In genomic region chr7:97025983-97026704, GRCh38 we compare ENCODE assay signal across 11 cellular contexts. TPM values are rescaled to one million over a fixed set of nuclear protein-coding genes. Genes with fewer than 3 reads are reported as not detected.
DNase-seq lines count a peak whose midpoint lies in the region; ATAC-seq and TF ChIP-seq lines count a peak whose summit lies in the region.
"Had no signal": no experiment of that assay in that cellular context is flagged by ENCODE, and none has a peak within 500 bp of the region (broad histone marks: within the 10 kb centered on the region; RNA-seq: fewer than 3 reads in every experiment).

No MANE protein-coding gene starts in this region.

- peak; percentile 10 for DNase-seq in stimulated activated CD4-positive, alpha-beta T cell treated with anti-CD3 and anti-CD28 coated beads, Interleukin-4, amount 100 ng/mL, for 24 hours
- no peak for DNase-seq in stimulated activated CD4-positive, alpha-beta T cell treated with anti-CD3 and anti-CD28 coated beads, Interleukin-2, amount 100 ng/mL, for 24 hours
- peak; percentile 27 for DNase-seq in central memory CD4-positive, alpha-beta T cell
- DNase-seq in memory B cell (ENCODE audit: low spot score in 2 of 2): no peak
- no peak for DNase-seq in upper lobe of right lung
- DNase-seq in T1000 (lab: John Stamatoyannopoulos, UW): no peak
- DNase-seq: brain microvascular endothelial cell, DMS79 treated with DMSO at 0.1 percent for 48 hours, NCI-H446 treated with DMSO at 0.1 percent for 48 hours had no signal

- peaks cover 62% of the 10 kb centered on the region for H3K27me3 ChIP-seq in upper lobe of right lung

- H3K4me1 Mint-ChIP-seq in memory B cell: peaks cover 19% of the 10 kb centered on the region

- ATAC-seq in memory B cell (ENCODE audit: low read depth): peak; percentile 21
- ATAC-seq in upper lobe of right lung: peak; percentile 20
- no peak for ATAC-seq in HG03469 (IDR thresholded peaks at IDR 0.05; ENCODE audit: unreplicated experiment)
- ATAC-seq in SK-N-SH treated with all-trans-retinoic acid at 6 μM for 48 hours: no peak

- no peak overlapping the region for H3K27ac ChIP-seq in upper lobe of right lung
- H3K27ac ChIP-seq: brain microvascular endothelial cell had no signal

- H3K4me1 ChIP-seq in upper lobe of right lung: peaks cover 22% of the 10 kb centered on the region

- H3K9me3 Mint-ChIP-seq in memory B cell: no peaks in the 10 kb centered on the region

- H3K4me3 ChIP-seq in upper lobe of right lung: peak overlapping the region; percentile 46

- no peaks in the 10 kb centered on the region for H3K9me3 ChIP-seq in upper lobe of right lung

- peak overlapping the region; percentile 27 for H3K4me3 Mint-ChIP-seq in memory B cell

- no peak overlapping the region for H3K27ac Mint-ChIP-seq in memory B cell

- H3K36me3 ChIP-seq in upper lobe of right lung: no peaks in the 10 kb centered on the region
- H3K36me3 ChIP-seq: brain microvascular endothelial cell had no signal

- H3K27me3 Mint-ChIP-seq in memory B cell: peaks cover 35% of the 10 kb centered on the region

- TF ChIP-seq CTCF in upper lobe of right lung (IDR thresholded peaks at IDR 0.05): no peak

- intact Hi-C loops in upper lobe of right lung (cut with DNase I): no loop called here

- no peaks in the 10 kb centered on the region for H3K36me3 Mint-ChIP-seq in memory B cell

TF ChIP-seq in SK-N-SH treated with all-trans-retinoic acid at 6 μM for 48 hours, 23 proteins besides CTCF, POLR2A, EP300 and RAD21:
- TF ChIP-seq PATZ1 (CRISPR knock-in tag; IDR thresholded peaks at IDR 0.05; ENCODE audit: borderline replicate concordance): no peak
- TF ChIP-seq, protein P1, sequence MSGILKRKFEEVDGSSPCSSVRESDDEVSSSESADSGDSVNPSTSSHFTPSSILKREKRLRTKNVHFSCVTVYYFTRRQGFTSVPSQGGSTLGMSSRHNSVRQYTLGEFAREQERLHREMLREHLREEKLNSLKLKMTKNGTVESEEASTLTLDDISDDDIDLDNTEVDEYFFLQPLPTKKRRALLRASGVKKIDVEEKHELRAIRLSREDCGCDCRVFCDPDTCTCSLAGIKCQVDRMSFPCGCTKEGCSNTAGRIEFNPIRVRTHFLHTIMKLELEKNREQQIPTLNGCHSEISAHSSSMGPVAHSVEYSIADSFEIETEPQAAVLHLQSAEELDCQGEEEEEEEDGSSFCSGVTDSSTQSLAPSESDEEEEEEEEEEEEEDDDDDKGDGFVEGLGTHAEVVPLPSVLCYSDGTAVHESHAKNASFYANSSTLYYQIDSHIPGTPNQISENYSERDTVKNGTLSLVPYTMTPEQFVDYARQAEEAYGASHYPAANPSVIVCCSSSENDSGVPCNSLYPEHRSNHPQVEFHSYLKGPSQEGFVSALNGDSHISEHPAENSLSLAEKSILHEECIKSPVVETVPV (CRISPR knock-in tag; IDR thresholded peaks at IDR 0.05): no peak
- TF ChIP-seq OSR1 (CRISPR knock-in tag; IDR thresholded peaks at IDR 0.05): no peak
- no peak for TF ChIP-seq ZNF70 (CRISPR knock-in tag; IDR thresholded peaks at IDR 0.05)
- TF ChIP-seq TSHZ2 (CRISPR knock-in tag; IDR thresholded peaks at IDR 0.05): no peak

RNA-seq across cellular contexts. Expression of gene DLX5, which starts 1.5 kb away (rescaled TPM):
- total RNA-seq in upper lobe of right lung: not detected

RNA-seq across cellular contexts. Expression of gene DLX6, which starts 20.8 kb away (rescaled TPM):
- not detected for total RNA-seq in upper lobe of right lung

Comparison
In these comparisons a context has a peak if more than half of its experiments do, and no peak if none do; other contexts are left out.
1. DNase-seq: peak in stimulated activated CD4-positive, alpha-beta T cell treated with anti-CD3 and anti-CD28 coated beads, Interleukin-4, amount 100 ng/mL, for 24 hours (single experiment) and central memory CD4-positive, alpha-beta T cell (single experiment); none in stimulated activated CD4-positive, alpha-beta T cell treated with anti-CD3 and anti-CD28 coated beads, Interleukin-2, amount 100 ng/mL, for 24 hours (0 of 2), memory B cell (0 of 2), upper lobe of right lung (single experiment) and T1000 (single experiment).
2. ATAC-seq: peak in memory B cell (single experiment) and upper lobe of right lung (single experiment); none in HG03469 (single experiment) and SK-N-SH treated with all-trans-retinoic acid at 6 μM for 48 hours (single experiment).